ENCODE assay signal across 8 cellular contexts in genomic region chr6:113969888-113970807, GRCh38. TPM values are rescaled to one million over a fixed set of nuclear protein-coding genes. Genes with fewer than 3 reads are reported as not detected.
DNase-seq lines count a peak whose midpoint lies in the region; ATAC-seq and TF ChIP-seq lines count a peak whose summit lies in the region.

No MANE protein-coding gene starts in this region.

- TF ChIP-seq POLR2A in esophagus muscularis mucosa (IDR thresholded peaks at IDR 0.05; ENCODE audit: low read depth) = no peak

- H3K27me3 ChIP-seq in esophagus muscularis mucosa = no peaks in the 10 kb centered on the region
- no peaks in the 10 kb centered on the region for H3K27me3 ChIP-seq in muscle layer of duodenum (ENCODE audit: low read depth, low read length)

- peaks cover 6% of the 10 kb centered on the region for H3K36me3 Mint-ChIP-seq in activated T-cell treated with anti-CD3 and anti-CD28 coated beads, Interleukin-2, amount 50 U/mL, for 4 hours (ENCODE audit: insufficient read depth)

- TF ChIP-seq CTCF in AG10803 (conservative IDR thresholded peaks at IDR 0.05; ENCODE audit: low read length) (no peak), esophagus muscularis mucosa (IDR thresholded peaks at IDR 0.05) (no peak)

- H3K27me3 Mint-ChIP-seq in activated T-cell treated with anti-CD3 and anti-CD28 coated beads, Interleukin-2, amount 50 U/mL, for 4 hours (ENCODE audit: low read depth) = no peaks in the 10 kb centered on the region

- intact Hi-C loops in esophagus muscularis mucosa (cut with DNase I) = no loop called here

- H3K36me3 ChIP-seq in esophagus muscularis mucosa = no peaks in the 10 kb centered on the region
- H3K36me3 ChIP-seq in muscle layer of duodenum (ENCODE audit: control insufficient read depth in 1 of 2, insufficient read depth in 2 of 2, low read length in 2 of 2) = peaks cover 0 to 7% of the 10 kb centered on the region in 2 donors

- WGBS in esophagus muscularis mucosa = 1% methylated on average over 40 of the region's 70 CpGs

- no peaks in the 10 kb centered on the region for H3K9me3 Mint-ChIP-seq in activated T-cell treated with anti-CD3 and anti-CD28 coated beads, Interleukin-2, amount 50 U/mL, for 4 hours

- H3K9me3 ChIP-seq in esophagus muscularis mucosa (no peaks in the 10 kb centered on the region), muscle layer of duodenum (ENCODE audit: control insufficient read depth in 1 of 2, low read length in 2 of 2) (no peaks in the 10 kb centered on the region)

- peak overlapping the region; percentile 85 for H3K4me3 ChIP-seq in AG10803 (ENCODE audit: low read length)
- H3K4me3 ChIP-seq in esophagus muscularis mucosa = peak overlapping the region; percentile 94 to 99 (median 98)
- H3K4me3 ChIP-seq in muscle layer of duodenum (ENCODE audit: low read depth in 1 of 2, low read length in 2 of 2) = peak overlapping the region; percentile 97 to 98

- no peak for TF ChIP-seq EP300 in esophagus muscularis mucosa (IDR thresholded peaks at IDR 0.05)

- peaks cover 44% of the 10 kb centered on the region for H3K4me1 Mint-ChIP-seq in activated T-cell treated with anti-CD3 and anti-CD28 coated beads, Interleukin-2, amount 50 U/mL, for 4 hours (ENCODE audit: low read depth)

- ATAC-seq in GM18907 (IDR thresholded peaks at IDR 0.05; ENCODE audit: unreplicated experiment) (peak; percentile 42), HG03139 (IDR thresholded peaks at IDR 0.05; ENCODE audit: unreplicated experiment) (peak; percentile 33)
- peak; percentile 49 to 53 for ATAC-seq in activated T-cell treated with anti-CD3 and anti-CD28 coated beads, Interleukin-2, amount 50 U/mL, for 4 hours

- peak overlapping the region; percentile 95 for H3K4me3 Mint-ChIP-seq in activated T-cell treated with anti-CD3 and anti-CD28 coated beads, Interleukin-2, amount 50 U/mL, for 4 hours

- DNase-seq in AG10803 (ENCODE audit: low read depth) (peak; percentile 29), NOMO-1 treated with DMSO at 0.1 percent for 48 hours (lab: John Stamatoyannopoulos, UW; ENCODE audit: unreplicated experiment) (peak; percentile 41), esophagus muscularis mucosa (ENCODE audit: extremely low spot score) (no peak)
- peak; percentile 30 for DNase-seq in activated T-cell treated with anti-CD3 and anti-CD28 coated beads, Interleukin-2, amount 50 U/mL, for 4 hours
- DNase-seq in stimulated activated CD8-positive, alpha-beta memory T cell treated with anti-CD3 and anti-CD28 coated beads, Interleukin-7, amount 100 ng/mL, for 48 hours (ENCODE audit: extremely low read depth in 1 of 2, low read depth in 1 of 2) = peak; percentile 14 to 22

- H3K4me1 ChIP-seq in esophagus muscularis mucosa (peaks cover 17 to 53% (median 46%) of the 10 kb centered on the region in 4 donors), muscle layer of duodenum (ENCODE audit: control insufficient read depth in 1 of 2, insufficient read depth in 2 of 2, low read length in 2 of 2) (peaks cover 9 to 24% of the 10 kb centered on the region in 2 donors)

- peak overlapping the region; percentile 91 to 97 (median 94) for H3K27ac ChIP-seq in esophagus muscularis mucosa (replicated peaks in 1 of 4)
- H3K27ac ChIP-seq in muscle layer of duodenum (ENCODE audit: low read length) = peak overlapping the region; percentile 78

RNA-seq across cellular contexts. Expression of gene HDAC2, which starts 0.8 kb away (rescaled TPM):
- total RNA-seq in activated T-cell treated with anti-CD3 and anti-CD28 coated beads, Interleukin-2, amount 50 U/mL, for 4 hours = 100 to 1,000 TPM; 144 to 160 (median 160) TPM
- 10 to 100 TPM; 39.5 to 52.0 (median 42.6) TPM for total RNA-seq in esophagus muscularis mucosa
